ENCODE assay signal across 1 cellular context in the genomic region with DNA sequence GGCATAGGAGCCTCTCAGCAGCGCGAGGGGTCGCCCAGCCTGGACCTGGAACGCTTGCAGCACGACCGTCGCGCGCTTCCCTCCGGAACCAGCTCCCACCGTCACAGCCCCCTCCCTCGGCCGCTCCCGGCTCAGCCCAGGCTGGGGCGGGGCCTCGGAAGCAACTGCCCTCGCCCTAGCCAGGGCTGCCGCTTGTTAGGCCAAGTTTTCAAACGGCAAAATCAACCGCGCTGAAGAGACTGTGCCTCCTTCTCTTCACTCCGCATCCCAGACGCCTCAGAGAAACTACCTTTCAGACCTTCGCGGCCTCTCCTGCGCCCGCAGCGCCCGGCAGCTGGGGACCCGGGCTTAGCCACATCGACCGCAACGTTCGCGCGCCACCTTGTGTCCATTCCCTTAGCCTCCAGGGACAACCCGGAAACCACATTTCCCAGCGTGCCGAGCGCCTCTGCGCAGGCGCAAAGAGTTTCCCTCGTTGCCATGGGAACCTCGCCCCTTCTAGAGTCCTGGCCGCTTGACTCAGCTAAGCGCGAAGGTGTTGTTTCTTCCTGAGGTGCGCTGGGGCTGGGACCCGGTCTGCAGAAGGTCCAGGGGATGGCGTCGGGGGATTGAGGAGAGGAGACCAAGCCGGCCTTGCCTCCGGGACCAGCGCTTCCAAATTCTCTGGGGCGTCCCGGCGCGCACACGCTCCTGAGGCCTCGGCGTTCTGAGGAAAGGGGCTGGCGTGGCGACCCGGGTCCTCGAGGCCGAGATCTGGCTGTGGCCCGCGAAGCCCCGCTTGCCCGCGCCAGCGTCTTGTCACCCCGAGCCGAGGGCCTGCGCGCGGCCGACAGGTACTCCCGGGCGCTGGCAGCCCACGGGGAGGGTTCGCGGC.
TF ChIP-seq lines count a peak whose summit lies in the region.

No MANE protein-coding gene starts in this region.

TF ChIP-seq in SK-N-SH, 30 proteins besides CTCF, POLR2A, EP300 and RAD21 (continued from another document):
- TF ChIP-seq EZH2phosphoT487 (IDR thresholded peaks at IDR 0.05; ENCODE audit: borderline replicate concordance, low read depth): no peak
- TF ChIP-seq NRF1 (IDR thresholded peaks at IDR 0.05; ENCODE audit: low read depth, low read length): peak; percentile 97
- TF ChIP-seq RCOR1 (IDR thresholded peaks at IDR 0.05; ENCODE audit: low read length): no peak; the same call in 1 of the 2 replicates
- TF ChIP-seq FOSL2 (IDR thresholded peaks at IDR 0.05; ENCODE audit: borderline replicate concordance, low read depth): no peak
- no peak; the same call in 1 of the 2 replicates for TF ChIP-seq GABPA (IDR thresholded peaks at IDR 0.05; ENCODE audit: low read depth)
- TF ChIP-seq, protein P1, sequence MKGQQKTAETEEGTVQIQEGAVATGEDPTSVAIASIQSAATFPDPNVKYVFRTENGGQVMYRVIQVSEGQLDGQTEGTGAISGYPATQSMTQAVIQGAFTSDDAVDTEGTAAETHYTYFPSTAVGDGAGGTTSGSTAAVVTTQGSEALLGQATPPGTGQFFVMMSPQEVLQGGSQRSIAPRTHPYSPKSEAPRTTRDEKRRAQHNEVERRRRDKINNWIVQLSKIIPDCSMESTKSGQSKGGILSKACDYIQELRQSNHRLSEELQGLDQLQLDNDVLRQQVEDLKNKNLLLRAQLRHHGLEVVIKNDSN (IDR thresholded peaks at IDR 0.05; ENCODE audit: borderline replicate concordance, low read depth): no peak
- TF ChIP-seq SIN3A (IDR thresholded peaks at IDR 0.05; ENCODE audit: borderline replicate concordance, low read depth, low read length): 0 out of 2 replicates have a peak, but pooled peaks have one; percentile 69
- TF ChIP-seq JUND (IDR thresholded peaks at IDR 0.05): no peak
- TF ChIP-seq SMC3 (IDR thresholded peaks at IDR 0.05; ENCODE audit: low read depth, low read length): peak; percentile 89
- no peak for TF ChIP-seq NFIC (IDR thresholded peaks at IDR 0.05; ENCODE audit: borderline replicate concordance)
- TF ChIP-seq, protein P2, sequence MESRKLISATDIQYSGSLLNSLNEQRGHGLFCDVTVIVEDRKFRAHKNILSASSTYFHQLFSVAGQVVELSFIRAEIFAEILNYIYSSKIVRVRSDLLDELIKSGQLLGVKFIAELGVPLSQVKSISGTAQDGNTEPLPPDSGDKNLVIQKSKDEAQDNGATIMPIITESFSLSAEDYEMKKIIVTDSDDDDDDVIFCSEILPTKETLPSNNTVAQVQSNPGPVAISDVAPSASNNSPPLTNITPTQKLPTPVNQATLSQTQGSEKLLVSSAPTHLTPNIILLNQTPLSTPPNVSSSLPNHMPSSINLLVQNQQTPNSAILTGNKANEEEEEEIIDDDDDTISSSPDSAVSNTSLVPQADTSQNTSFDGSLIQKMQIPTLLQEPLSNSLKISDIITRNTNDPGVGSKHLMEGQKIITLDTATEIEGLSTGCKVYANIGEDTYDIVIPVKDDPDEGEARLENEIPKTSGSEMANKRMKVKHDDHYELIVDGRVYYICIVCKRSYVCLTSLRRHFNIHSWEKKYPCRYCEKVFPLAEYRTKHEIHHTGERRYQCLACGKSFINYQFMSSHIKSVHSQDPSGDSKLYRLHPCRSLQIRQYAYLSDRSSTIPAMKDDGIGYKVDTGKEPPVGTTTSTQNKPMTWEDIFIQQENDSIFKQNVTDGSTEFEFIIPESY (IDR thresholded peaks at IDR 0.05; ENCODE audit: borderline replicate concordance, low read depth): 0 out of 2 replicates have a peak, but pooled peaks have one; percentile 0
- no peak for TF ChIP-seq MEF2A (IDR thresholded peaks at IDR 0.05; ENCODE audit: borderline replicate concordance, low read depth)
- TF ChIP-seq ELF1 (IDR thresholded peaks at IDR 0.05): peak; percentile 68
- TF ChIP-seq FOXM1 (IDR thresholded peaks at IDR 0.05; ENCODE audit: low read depth): no peak
- no peak; the same call in none of the 2 replicates for TF ChIP-seq TAF1 (IDR thresholded peaks at IDR 0.05; ENCODE audit: borderline replicate concordance, low read depth, low read length)
